ENCODE assay signal across 1 cellular context in genomic region chr20:64062596-64063388, GRCh38.
TF ChIP-seq lines count a peak whose summit lies in the region.

Gene TCEA2 (plus strand): TSS chr20:64063198. CDS start chr20:64063313, 115 bp downstream.

TF ChIP-seq in HepG2, 621 proteins besides CTCF, POLR2A, EP300 and RAD21 (continued from another document and continues in another):
- TF ChIP-seq ZNF646 (CRISPR knock-in tag; IDR thresholded peaks at IDR 0.05) (no peak; the same call in 1 of the 2 replicates), PHF8 (CRISPR knock-in tag; IDR thresholded peaks at IDR 0.05) (peak; percentile 98), USF2 (IDR thresholded peaks at IDR 0.05; ENCODE audit: low read depth, low read length) (no peak; the same call in 1 of the 2 replicates), USF2 (CRISPR knock-in tag; IDR thresholded peaks at IDR 0.05; ENCODE audit: borderline replicate concordance) (0 out of 2 replicates have a peak, but pooled peaks have one; percentile 61), ZNF737 (CRISPR knock-in tag; IDR thresholded peaks at IDR 0.05; ENCODE audit: borderline replicate concordance) (peak; percentile 93; the same call in 1 of the 2 replicates), HNRNPUL1 (IDR thresholded peaks at IDR 0.05; ENCODE audit: low read depth, low read length) (no peak), GLMP (CRISPR knock-in tag; IDR thresholded peaks at IDR 0.05; ENCODE audit: borderline replicate concordance) (no peak), THAP8 (CRISPR knock-in tag; IDR thresholded peaks at IDR 0.05; ENCODE audit: borderline replicate concordance) (peak; percentile 84), RBAK (CRISPR knock-in tag; IDR thresholded peaks at IDR 0.05) (no peak), REL (CRISPR knock-in tag; conservative IDR thresholded peaks at IDR 0.05) (peak; percentile 80; the same call in 1 of the 2 replicates), EEA1 (CRISPR knock-in tag; IDR thresholded peaks at IDR 0.05; ENCODE audit: borderline replicate concordance) (peak; percentile 3; the same call in 1 of the 2 replicates), ZNF703 (CRISPR knock-in tag; IDR thresholded peaks at IDR 0.05; ENCODE audit: borderline replicate concordance) (peak; percentile 94), NFE2 (CRISPR knock-in tag; IDR thresholded peaks at IDR 0.05) (no peak; the same call in 1 of the 2 replicates), CAMTA2 (CRISPR knock-in tag; IDR thresholded peaks at IDR 0.05; ENCODE audit: borderline replicate concordance) (peak; percentile 98), ETV6 (CRISPR knock-in tag; conservative IDR thresholded peaks at IDR 0.05) (peak; percentile 67; the same call in 1 of the 2 replicates), FOSL1 (CRISPR knock-in tag; IDR thresholded peaks at IDR 0.05; ENCODE audit: borderline replicate concordance) (no peak), ZNF512B (CRISPR knock-in tag; IDR thresholded peaks at IDR 0.05; ENCODE audit: borderline replicate concordance) (no peak), ZBTB2 (CRISPR knock-in tag; IDR thresholded peaks at IDR 0.05; ENCODE audit: low read depth) (peak; percentile 95), BATF2 (CRISPR knock-in tag; IDR thresholded peaks at IDR 0.05) (peak; percentile 88; the same call in 1 of the 2 replicates), ZNF17 (CRISPR knock-in tag; IDR thresholded peaks at IDR 0.05) (no peak), ZNF207 (IDR thresholded peaks at IDR 0.05; ENCODE audit: borderline replicate concordance) (no peak), ZC3H13 (CRISPR knock-in tag; IDR thresholded peaks at IDR 0.05) (peak; percentile 99), ASH2L (IDR thresholded peaks at IDR 0.05; ENCODE audit: insufficient read length, low read depth, low read length) (peak; percentile 68), ZBTB20 (CRISPR knock-in tag; IDR thresholded peaks at IDR 0.05; ENCODE audit: borderline replicate concordance, low read depth) (peak; percentile 66; the same call in 1 of the 2 replicates), SMARCC2 (IDR thresholded peaks at IDR 0.05) (no peak), HMG20A (CRISPR knock-in tag; IDR thresholded peaks at IDR 0.05; ENCODE audit: borderline replicate concordance) (0 out of 2 replicates have a peak, but pooled peaks have one; percentile 8), ZNF232 (CRISPR knock-in tag; IDR thresholded peaks at IDR 0.05; ENCODE audit: borderline replicate concordance) (peak; percentile 91; the same call in 1 of the 2 replicates), KDM2A (CRISPR knock-in tag; IDR thresholded peaks at IDR 0.05; ENCODE audit: borderline replicate concordance, low read depth) (peak; percentile 98), MLX (CRISPR knock-in tag; IDR thresholded peaks at IDR 0.05) (peak; percentile 41; the same call in 1 of the 2 replicates), BORCS8-MEF2B (CRISPR knock-in tag; IDR thresholded peaks at IDR 0.05) (no peak; the same call in none of the 2 replicates), SP5 (CRISPR knock-in tag; IDR thresholded peaks at IDR 0.05; ENCODE audit: borderline replicate concordance, low read depth) (peak; percentile 66; the same call in 1 of the 2 replicates), U2AF2 (IDR thresholded peaks at IDR 0.05; ENCODE audit: low read depth, low read length) (no peak), PPARG (CRISPR knock-in tag; conservative IDR thresholded peaks at IDR 0.05) (no peak; the same call in none of the 2 replicates), ZNF577 (CRISPR knock-in tag; IDR thresholded peaks at IDR 0.05; ENCODE audit: borderline replicate concordance, low read depth) (no peak), FOXA1 (IDR thresholded peaks at IDR 0.05) (no peak), FOXA1 (CRISPR knock-in tag; IDR thresholded peaks at IDR 0.05) (peak; percentile 26; the same call in 1 of the 2 replicates), ZNF362 (CRISPR knock-in tag; IDR thresholded peaks at IDR 0.05; ENCODE audit: borderline replicate concordance) (no peak; the same call in 1 of the 2 replicates), SNAI1 (CRISPR knock-in tag; IDR thresholded peaks at IDR 0.05; ENCODE audit: borderline replicate concordance) (peak; percentile 98), NFKB2 (CRISPR knock-in tag; IDR thresholded peaks at IDR 0.05; ENCODE audit: borderline replicate concordance) (peak; percentile 83; the same call in 1 of the 2 replicates), TAF15 (IDR thresholded peaks at IDR 0.05; ENCODE audit: low read depth, low read length, poor library complexity, severe bottlenecking) (peak; percentile 97)
